ENCODE assay signal across 32 cellular contexts in genomic region chr18:58264846-58265245, GRCh38.
DNase-seq lines count a peak whose midpoint lies in the region; ATAC-seq, FAIRE-seq and TF ChIP-seq lines count a peak whose summit lies in the region.
"Had no signal": no experiment of that assay in that cellular context is flagged by ENCODE, and none has a peak within 500 bp of the region (broad histone marks: within the 10 kb centered on the region; RNA-seq: fewer than 3 reads in every experiment).

No MANE protein-coding gene starts in this region.

- H3K4me2 ChIP-seq in keratinocyte (ENCODE audit: control insufficient read depth, extremely low read depth, insufficient read depth, low read depth, low read length), result no peak overlapping the region
- no peak overlapping the region for H3K4me2 ChIP-seq in GM23338
- no peak overlapping the region for H3K4me2 ChIP-seq in SK-N-SH

- H3K9me3 Mint-ChIP-seq in Calu3 (ENCODE audit: low read depth, unreplicated experiment), result no peaks in the 10 kb centered on the region
- H3K9me3 Mint-ChIP-seq in WTC11, result no peaks in the 10 kb centered on the region; the same call in 1 of the 2 replicates
- H3K9me3 Mint-ChIP-seq in GM23338, result no peaks in the 10 kb centered on the region
- H3K9me3 Mint-ChIP-seq: activated naive CD8-positive, alpha-beta T cell treated with anti-CD3 and anti-CD28 coated beads, Interleukin-2, amount 10 ng/mL, durations not matched to agents 7 days and 5 days; CD8-positive, alpha-beta memory T cell; memory B cell; naive B cell had no signal

- CTCF ChIA-PET in Calu3 (lab: Charles Lee) (no interaction called here), WTC11 (lab: Charles Lee) (no interaction called here), SK-N-SH (lab: Yijun Ruan, JAX) (no interaction called here)

- TF ChIP-seq EP300 in SK-N-SH (IDR thresholded peaks at IDR 0.05; ENCODE audit: borderline replicate concordance in 1 of 2, low read depth in 1 of 2, low read length in 1 of 2), result no peak

- H3K9ac ChIP-seq in keratinocyte (ENCODE audit: control insufficient read depth, extremely low read depth, insufficient read depth, low read length), result no peak overlapping the region
- no peak overlapping the region for H3K9ac ChIP-seq in SK-N-SH

- H3K4me3 ChIP-seq in keratinocyte (ENCODE audit: control insufficient read depth in 2 of 3, extremely low read depth in 1 of 3, insufficient read depth in 2 of 3, low read depth in 1 of 3, low read length in 3 of 3) (no peak overlapping the region), prostate gland (no peak overlapping the region), GM23338 (no peak overlapping the region), SK-N-SH (ENCODE audit: low read depth in 2 of 2, low read length in 1 of 2) (no peak overlapping the region)
- H3K4me3 ChIP-seq: ascending aorta, dorsolateral prefrontal cortex, tibial nerve had no signal

- peaks cover 3% of the 10 kb centered on the region for H3K9me1 ChIP-seq in keratinocyte (ENCODE audit: control insufficient read depth, extremely low read depth, insufficient read depth, low read length)

- intact Hi-C loops in Calu3 (cut with micrococcal nuclease; ENCODE audit: unreplicated experiment) (loop anchor here (5.0 kb wide), 1 partner anchor 57 kb away; no protein-coding TSS in a partner anchor), prostate gland (cut with DNase I) (no loop called here)

- no peak for TF ChIP-seq CTCF in Calu3 (IDR thresholded peaks at IDR 0.05; ENCODE audit: unreplicated experiment)
- no peak for TF ChIP-seq CTCF in WTC11 (IDR thresholded peaks at IDR 0.05)
- no peak for TF ChIP-seq CTCF in keratinocyte (optimal IDR thresholded peaks at IDR 0.05 in 1 of 3, IDR thresholded peaks at IDR 0.05 in 1 of 3, conservative IDR thresholded peaks at IDR 0.05 in 1 of 3; ENCODE audit: extremely low read depth in 1 of 3, insufficient read depth in 2 of 3, low read length in 3 of 3)
- TF ChIP-seq CTCF in prostate gland (IDR thresholded peaks at IDR 0.05), result no peak
- TF ChIP-seq CTCF in GM23338 (conservative IDR thresholded peaks at IDR 0.05; ENCODE audit: low read depth in 2 of 2), result no peak
- no peak for TF ChIP-seq CTCF in SK-N-SH (IDR thresholded peaks at IDR 0.05)

- no peak for TF ChIP-seq RAD21 in SK-N-SH (IDR thresholded peaks at IDR 0.05; ENCODE audit: low read length)

- H3K27me3 Mint-ChIP-seq in Calu3 (ENCODE audit: unreplicated experiment) (no peaks in the 10 kb centered on the region), WTC11 (ENCODE audit: low read depth) (no peaks in the 10 kb centered on the region), GM23338 (ENCODE audit: insufficient read depth, low read depth, poor library complexity) (no peaks in the 10 kb centered on the region)
- H3K27me3 Mint-ChIP-seq: B cell, memory B cell, naive B cell had no signal

- ATAC-seq in WTC11 (no peak), GM23338 (no peak)
- ATAC-seq: HepG2, T-helper 17 cell had no signal

- H3K4me1 Mint-ChIP-seq in Calu3 (ENCODE audit: low read depth, unreplicated experiment) (peaks cover 77% of the 10 kb centered on the region), WTC11 (peaks cover 45% of the 10 kb centered on the region), GM23338 (peaks cover 44% of the 10 kb centered on the region)
- H3K4me1 Mint-ChIP-seq: activated naive CD8-positive, alpha-beta T cell treated with anti-CD3 and anti-CD28 coated beads, Interleukin-2, amount 10 ng/mL, durations not matched to agents 7 days and 5 days; CD8-positive, alpha-beta memory T cell had no signal

- DNase-seq in Calu3 (no peak), WTC11 (ENCODE audit: low spot score) (no peak), keratinocyte (ENCODE audit: low read depth, low spot score) (no peak), prostate gland (ENCODE audit: low spot score) (no peak), GM23338 (ENCODE audit: low spot score) (no peak), SK-N-SH (no peak), mucosa of gallbladder (ENCODE audit: low spot score) (no peak), SHP77 (lab: John Stamatoyannopoulos, UW) (no peak)
- DNase-seq: activated CD4-positive, alpha-beta T cell treated with anti-CD3 and anti-CD28 coated beads for 4 hours; activated CD8-positive, alpha-beta memory T cell treated with anti-CD3 and anti-CD28 coated beads for 24 hours; activated gamma-delta T cell; activated naive CD8-positive, alpha-beta T cell treated with anti-CD3 and anti-CD28 coated beads, Interleukin-2, amount 10 ng/mL, durations not matched to agents 7 days and 5 days; activated T-cell treated with anti-CD3 and anti-CD28 coated beads, Interleukin-2, amount 50 U/mL, for 1 hour; CD8-positive, alpha-beta memory T cell; central memory CD4-positive, alpha-beta T cell; dorsolateral prefrontal cortex; islet precursor cell; naive B cell; NCI-H1048; NCI-H187; NCI-H526 treated with DMSO at 0.1 percent for 48 hours; nucleus accumbens; stimulated activated CD4-positive, alpha-beta T cell treated with anti-CD3 and anti-CD28 coated beads, Interleukin-2, amount 100 ng/mL, for 24 hours; T-helper 17 cell had no signal

- TF ChIP-seq POLR2A in prostate gland (IDR thresholded peaks at IDR 0.05), result no peak

- no peak overlapping the region for H2AFZ ChIP-seq in keratinocyte (ENCODE audit: control insufficient read depth, low read length)
- H2AFZ ChIP-seq in GM23338, result no peak overlapping the region
- no peak overlapping the region for H2AFZ ChIP-seq in SK-N-SH (ENCODE audit: low read depth)

- H3K9me2 ChIP-seq in GM23338 (ENCODE audit: insufficient read depth) (no peaks in the 10 kb centered on the region), SK-N-SH (no peaks in the 10 kb centered on the region)

- H3K4me1 ChIP-seq in keratinocyte (ENCODE audit: control insufficient read depth, extremely low read depth, insufficient read depth, low read length) (peaks cover 62% of the 10 kb centered on the region), prostate gland (replicated peaks) (peaks cover 16% of the 10 kb centered on the region), GM23338 (ENCODE audit: insufficient read depth) (peaks cover 16% of the 10 kb centered on the region), SK-N-SH (ENCODE audit: control insufficient read depth in 1 of 2, insufficient read depth in 2 of 2, low read depth in 1 of 2, low read length in 1 of 2) (peaks cover 0 to 7% of the 10 kb centered on the region in 2 experiments; a peak in 2 of 4 replicates)
- H3K4me1 ChIP-seq: ascending aorta had no signal

- H3K27ac Mint-ChIP-seq in Calu3 (ENCODE audit: unreplicated experiment) (peak overlapping the region; percentile 86), WTC11 (peak overlapping the region; percentile 56; the same call in 1 of the 2 replicates), GM23338 (no peak overlapping the region)
- H3K27ac Mint-ChIP-seq: activated naive CD8-positive, alpha-beta T cell treated with anti-CD3 and anti-CD28 coated beads, Interleukin-2, amount 10 ng/mL, durations not matched to agents 7 days and 5 days; B cell; CD8-positive, alpha-beta memory T cell; memory B cell; naive B cell; T-helper 17 cell had no signal

- 63% methylated on average over 2 of the region's 2 CpGs for WGBS in prostate gland
- WGBS in SK-N-SH (ENCODE audit: low lambda C conversion rate), result 100% methylated on average over 2 of the region's 2 CpGs

- H3K9me3 ChIP-seq in keratinocyte (ENCODE audit: control insufficient read depth, low read depth, low read length), result no peaks in the 10 kb centered on the region
- no peaks in the 10 kb centered on the region for H3K9me3 ChIP-seq in prostate gland
- no peaks in the 10 kb centered on the region for H3K9me3 ChIP-seq in SK-N-SH
- H3K9me3 ChIP-seq: ascending aorta, tibial nerve had no signal

- no peaks in the 10 kb centered on the region for H3F3A ChIP-seq in GM23338 (replicated peaks; ENCODE audit: low read depth)
- no peaks in the 10 kb centered on the region for H3F3A ChIP-seq in SK-N-SH (replicated peaks; ENCODE audit: insufficient read depth)

- POLR2A ChIA-PET in WTC11 (lab: Charles Lee), result interaction anchor here (0.5 kb wide), 1 partner anchor 1202 kb away, joined by 3 read pairs; no protein-coding TSS in a partner anchor
- POLR2A ChIA-PET in SK-N-SH (lab: Yijun Ruan, JAX), result no interaction called here

- H3K36me3 Mint-ChIP-seq in Calu3 (ENCODE audit: insufficient read depth, unreplicated experiment) (peaks cover 49% of the 10 kb centered on the region), WTC11 (no peaks in the 10 kb centered on the region), GM23338 (ENCODE audit: low read depth) (no peaks in the 10 kb centered on the region)
- H3K36me3 Mint-ChIP-seq: activated naive CD8-positive, alpha-beta T cell treated with anti-CD3 and anti-CD28 coated beads, Interleukin-2, amount 10 ng/mL, durations not matched to agents 7 days and 5 days; CD8-positive, alpha-beta memory T cell; naive B cell had no signal

- peak overlapping the region; percentile 30 for H3K27ac ChIP-seq in keratinocyte (ENCODE audit: control insufficient read depth, insufficient read depth, low read length)
- peak overlapping the region; percentile 48 to 77 for H3K27ac ChIP-seq in prostate gland
- H3K27ac ChIP-seq in GM23338 (ENCODE audit: low read depth), result no peak overlapping the region
- no peak overlapping the region for H3K27ac ChIP-seq in SK-N-SH (ENCODE audit: low read depth in 2 of 2, low read length in 1 of 2)
- H3K27ac ChIP-seq: ascending aorta, tibial nerve had no signal

- BruUV-seq in Calu3 (replicated peaks; lab: Mats Ljungman, UMichigan), result no TSS peak

- dilution Hi-C loops in keratinocyte (cut with MboI; ENCODE audit: extremely low pct_ligation_motif_present, low sequenced_read_pairs), result no loop called here

- H3K36me3 ChIP-seq in keratinocyte (ENCODE audit: control insufficient read depth in 2 of 2, extremely low read depth in 1 of 2, insufficient read depth in 2 of 2, low read length in 2 of 2) (peaks cover 1 to 7% of the 10 kb centered on the region in 2 experiments), prostate gland (no peaks in the 10 kb centered on the region), GM23338 (ENCODE audit: insufficient read depth) (no peaks in the 10 kb centered on the region), SK-N-SH (replicated peaks in 1 of 2; ENCODE audit: control insufficient read depth in 1 of 2, insufficient read depth in 2 of 2, low read length in 1 of 2) (no peaks in the 10 kb centered on the region)
- H3K36me3 ChIP-seq: ascending aorta, tibial nerve had no signal

- no peak for FAIRE-seq in keratinocyte (lab: Jason Lieb, UNC)
- FAIRE-seq: G401.6, GM19239, HepG2, RCC 7860 had no signal

- H4K20me1 ChIP-seq in keratinocyte (ENCODE audit: control insufficient read depth, extremely low read depth, insufficient read depth, low read length) (no peaks in the 10 kb centered on the region), GM23338 (replicated peaks; ENCODE audit: insufficient read depth) (no peaks in the 10 kb centered on the region), SK-N-SH (ENCODE audit: insufficient read depth) (no peaks in the 10 kb centered on the region)

- H3K4me3 Mint-ChIP-seq in Calu3 (ENCODE audit: low read depth, unreplicated experiment), result no peak overlapping the region
- no peak overlapping the region for H3K4me3 Mint-ChIP-seq in WTC11
- no peak overlapping the region for H3K4me3 Mint-ChIP-seq in GM23338
- H3K4me3 Mint-ChIP-seq: activated naive CD8-positive, alpha-beta T cell treated with anti-CD3 and anti-CD28 coated beads, Interleukin-2, amount 10 ng/mL, durations not matched to agents 7 days and 5 days; B cell; CD8-positive, alpha-beta memory T cell; memory B cell; naive B cell; T-helper 17 cell had no signal

- H3K79me2 ChIP-seq in keratinocyte (ENCODE audit: control insufficient read depth, insufficient read depth, low read length) (peaks cover 73% of the 10 kb centered on the region), GM23338 (replicated peaks; ENCODE audit: insufficient read depth) (peaks cover 69% of the 10 kb centered on the region), SK-N-SH (ENCODE audit: insufficient read depth) (no peaks in the 10 kb centered on the region)

- H3K27me3 ChIP-seq in keratinocyte (ENCODE audit: control insufficient read depth, extremely low read depth, insufficient read depth, low read length), result no peaks in the 10 kb centered on the region
- H3K27me3 ChIP-seq in prostate gland (replicated peaks; ENCODE audit: insufficient read depth), result no peaks in the 10 kb centered on the region
- no peaks in the 10 kb centered on the region for H3K27me3 ChIP-seq in GM23338 (ENCODE audit: insufficient read depth)
- H3K27me3 ChIP-seq in SK-N-SH (ENCODE audit: insufficient read depth), result no peaks in the 10 kb centered on the region
- H3K27me3 ChIP-seq: ascending aorta, dorsolateral prefrontal cortex, tibial nerve had no signal

Comparison
In these comparisons a context has a peak if more than half of its experiments do, and no peak if none do; other contexts are left out.
1. H3K27ac ChIP-seq: peak in keratinocyte (single experiment) and prostate gland (2 of 2); none in GM23338 (single experiment) and SK-N-SH (0 of 2).